In the genomic region with DNA sequence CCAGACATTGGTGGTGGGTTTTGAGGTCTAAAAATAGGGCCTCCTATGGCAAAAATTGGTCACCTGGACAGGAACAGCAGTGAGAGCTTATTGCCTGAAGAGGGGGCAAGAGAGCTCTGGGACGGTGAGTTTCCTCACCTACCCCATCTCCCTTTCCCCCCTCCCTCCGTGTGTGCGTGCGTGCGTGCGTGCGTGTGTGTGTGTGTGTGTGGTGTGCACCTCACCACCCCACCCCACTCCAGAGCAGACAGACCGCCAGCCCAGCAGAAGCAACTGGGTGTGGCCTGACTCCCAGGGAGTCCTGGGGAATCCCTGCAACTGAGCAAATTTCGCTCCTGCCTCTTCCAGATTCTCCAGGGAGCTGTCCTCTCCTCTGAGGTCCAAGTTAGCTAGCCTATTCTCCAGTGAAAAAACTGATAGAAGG, we compare ENCODE assay signal across 8 cellular contexts. TPM values are rescaled to one million over a fixed set of nuclear protein-coding genes. Genes with fewer than 3 reads are reported as not detected.
DNase-seq lines count a peak whose midpoint lies in the region; ATAC-seq and TF ChIP-seq lines count a peak whose summit lies in the region.

No MANE protein-coding gene starts in this region.

- CTCF ChIA-PET in activated naive CD4-positive, alpha-beta T cell treated with anti-CD3 and anti-CD28 coated beads for 36 hours (lab: Charles Lee), result interaction anchor here (0.6 to 9.8 kb wide), 27 partner anchors 9 to 416 kb away, joined by 3 to 171 read pairs (median 4); a partner anchor contains a TSS

- no peaks in the 10 kb centered on the region for H3K36me3 Mint-ChIP-seq in activated naive CD4-positive, alpha-beta T cell treated with anti-CD3 and anti-CD28 coated beads for 36 hours (ENCODE audit: low read depth)

- H3K36me3 ChIP-seq in KMS-11 (ENCODE audit: insufficient read depth) (no peaks in the 10 kb centered on the region), SJCRH30 (no peaks in the 10 kb centered on the region), psoas muscle (ENCODE audit: insufficient read depth in 1 of 2, low read depth in 1 of 2) (no peaks in the 10 kb centered on the region)

- H3K27me3 Mint-ChIP-seq in activated naive CD4-positive, alpha-beta T cell treated with anti-CD3 and anti-CD28 coated beads for 36 hours (ENCODE audit: low read depth), result no peaks in the 10 kb centered on the region

- WGBS in psoas muscle, 3 donors, result 4 to 24% (median 9%) methylated on average over 2 to 9 of the region's 9 CpGs

- peak; percentile 69 to 77 for DNase-seq in SJCRH30
- DNase-seq in activated naive CD4-positive, alpha-beta T cell treated with anti-CD3 and anti-CD28 coated beads for 36 hours, result peak; percentile 81
- DNase-seq in head of caudate nucleus, result peak in 38 of 42 donors; percentile 9 to 72 (median 50)
- DNase-seq in psoas muscle, result peak; percentile 75 to 88

- H3K9me3 ChIP-seq in SJCRH30 (replicated peaks) (no peaks in the 10 kb centered on the region), psoas muscle (no peaks in the 10 kb centered on the region)

- peak overlapping the region; percentile 32 for H3K9ac ChIP-seq in KMS-11

- no peaks in the 10 kb centered on the region for H3K9me3 Mint-ChIP-seq in activated naive CD4-positive, alpha-beta T cell treated with anti-CD3 and anti-CD28 coated beads for 36 hours

- H2AFZ ChIP-seq in KMS-11 (ENCODE audit: low read depth), result no peak overlapping the region

- H3K27ac ChIP-seq in 22Rv1 (no peak overlapping the region), KMS-11 (peak overlapping the region; percentile 99), SJCRH30 (no peak overlapping the region), psoas muscle (peak overlapping the region; percentile 83)

- ATAC-seq in GM18511 (IDR thresholded peaks at IDR 0.05; ENCODE audit: unreplicated experiment) (peak; percentile 22), psoas muscle (peak; percentile 57 to 69 (median 62)), HG03565 (IDR thresholded peaks at IDR 0.05; ENCODE audit: unreplicated experiment) (no peak)

- H3K4me1 ChIP-seq in KMS-11 (ENCODE audit: low read depth, poor library complexity, severe bottlenecking) (peaks cover 63% of the 10 kb centered on the region), SJCRH30 (peaks cover 4% of the 10 kb centered on the region), psoas muscle (peaks cover 24% of the 10 kb centered on the region)

- intact Hi-C loops in activated naive CD4-positive, alpha-beta T cell treated with anti-CD3 and anti-CD28 coated beads for 36 hours (cut with micrococcal nuclease), result loop anchor here (1.0 kb wide), 2 partner anchors 221 to 399 kb away; no protein-coding TSS in a partner anchor
- intact Hi-C loops in head of caudate nucleus (cut with DNase I) (loop anchor here (5.0 kb wide), 2 partner anchors 39 to 104 kb away; a partner anchor contains a TSS), psoas muscle (cut with DNase I) (loop anchor here in 1 of 2 donors (1.0 to 2.0 kb wide), 2 partner anchors 45 to 104 kb away; a partner anchor contains a TSS)

- H3K4me2 ChIP-seq in KMS-11, result peak overlapping the region; percentile 93

- H3K27me3 ChIP-seq in KMS-11 (ENCODE audit: insufficient read depth, low read depth), result no peaks in the 10 kb centered on the region
- H3K27me3 ChIP-seq in SJCRH30, result no peaks in the 10 kb centered on the region
- H3K27me3 ChIP-seq in psoas muscle (ENCODE audit: insufficient read depth in 3 of 3, low read length in 2 of 3), result peaks cover 0 to 7% (median 0%) of the 10 kb centered on the region in 3 donors

- H4K20me1 ChIP-seq in KMS-11 (ENCODE audit: insufficient read depth), result no peaks in the 10 kb centered on the region

- peak overlapping the region; percentile 22 for H3K4me3 Mint-ChIP-seq in activated naive CD4-positive, alpha-beta T cell treated with anti-CD3 and anti-CD28 coated beads for 36 hours

- H3K79me2 ChIP-seq in KMS-11 (ENCODE audit: insufficient read depth, low read depth), result peaks cover 13% of the 10 kb centered on the region; the same call in 1 of the 2 replicates

- peaks cover 50% of the 10 kb centered on the region for H3K4me1 Mint-ChIP-seq in activated naive CD4-positive, alpha-beta T cell treated with anti-CD3 and anti-CD28 coated beads for 36 hours (ENCODE audit: low read depth)

- TF ChIP-seq CTCF in 22Rv1 (IDR thresholded peaks at IDR 0.05) (peak; percentile 71), KMS-11 (conservative IDR thresholded peaks at IDR 0.05; ENCODE audit: low read depth, low read length) (peak; percentile 61), psoas muscle (IDR thresholded peaks at IDR 0.05) (peak; percentile 61)

- H3K4me3 ChIP-seq in KMS-11 (IDR thresholded peaks at IDR 0.05; ENCODE audit: insufficient read depth, low read depth, low read length) (no peak overlapping the region), SJCRH30 (no peak overlapping the region), psoas muscle (no peak overlapping the region)

- H3K27ac Mint-ChIP-seq in activated naive CD4-positive, alpha-beta T cell treated with anti-CD3 and anti-CD28 coated beads for 36 hours, result peak overlapping the region; percentile 74

RNA-seq across cellular contexts. Expression of a gene that starts 44.7 kb away (rescaled TPM):
- 68.5 and 69.7 TPM in 2 replicates for total RNA-seq in SJCRH30 (2014; rRNA removed; shearing (Covaris generic))
- total RNA-seq in activated naive CD4-positive, alpha-beta T cell treated with anti-CD3 and anti-CD28 coated beads for 36 hours, result 100 to 1,000 TPM; 195 to 196 TPM
- 10 to 100 TPM; 30.5 to 48.4 (median 43.2) TPM for total RNA-seq in psoas muscle
- polyA plus RNA-seq in psoas muscle, result 10 to 100 TPM; 20.7 to 63.2 (median 31.2) TPM

Comparison
In these comparisons a context has a peak if more than half of its experiments do, and no peak if none do; other contexts are left out.
1. H3K27ac ChIP-seq: peak in KMS-11 (single experiment) and psoas muscle (single experiment); none in 22Rv1 (single experiment) and SJCRH30 (single experiment).
2. Peak in every context shown above with its lines, with median percentiles within 50 percentile points of each other: CTCF ChIP-seq and DNase-seq.